In genomic region chr7:55472928-55473725, GRCh38 we compare ENCODE assay signal across 2 cellular contexts.
TF ChIP-seq lines count a peak whose summit lies in the region.

No MANE protein-coding gene starts in this region.

TF ChIP-seq in SK-N-SH, 30 proteins besides CTCF, POLR2A, EP300 and RAD21 (continued from another document):
- TF ChIP-seq TAF1 (IDR thresholded peaks at IDR 0.05; ENCODE audit: borderline replicate concordance, low read depth, low read length) (no peak), TCF12 (IDR thresholded peaks at IDR 0.05) (no peak), NRF1 (IDR thresholded peaks at IDR 0.05; ENCODE audit: low read depth, low read length) (no peak), PBX3 (IDR thresholded peaks at IDR 0.05) (no peak), FOXM1 (IDR thresholded peaks at IDR 0.05; ENCODE audit: low read depth) (no peak), EZH2phosphoT487 (IDR thresholded peaks at IDR 0.05; ENCODE audit: borderline replicate concordance, low read depth) (no peak), ELF1 (IDR thresholded peaks at IDR 0.05) (no peak), YY1 (IDR thresholded peaks at IDR 0.05; ENCODE audit: low read depth) (no peak), REST (IDR thresholded peaks at IDR 0.05; ENCODE audit: low read depth, low read length) (no peak), MXI1 (IDR thresholded peaks at IDR 0.05; ENCODE audit: low read depth, low read length) (no peak), RFX5 (IDR thresholded peaks at IDR 0.05; ENCODE audit: low read length) (no peak), TEAD4 (IDR thresholded peaks at IDR 0.05; ENCODE audit: borderline replicate concordance, insufficient read depth) (no peak)

TF ChIP-seq in SK-N-SH treated with all-trans-retinoic acid at 6 μM for 48 hours, 23 proteins besides CTCF, POLR2A, EP300 and RAD21 (continued from another document):
- TF ChIP-seq ARNTL (CRISPR knock-in tag; IDR thresholded peaks at IDR 0.05; ENCODE audit: borderline replicate concordance, low read depth) (no peak), BACH2 (CRISPR knock-in tag; IDR thresholded peaks at IDR 0.05; ENCODE audit: borderline replicate concordance) (no peak), ZC3H10 (CRISPR knock-in tag; IDR thresholded peaks at IDR 0.05) (no peak), OSR1 (CRISPR knock-in tag; IDR thresholded peaks at IDR 0.05) (no peak), SNAI2 (CRISPR knock-in tag; IDR thresholded peaks at IDR 0.05) (no peak), GLIS3 (CRISPR knock-in tag; IDR thresholded peaks at IDR 0.05) (no peak), ZNF8 (CRISPR knock-in tag; IDR thresholded peaks at IDR 0.05) (no peak), TCF4 (CRISPR knock-in tag; IDR thresholded peaks at IDR 0.05; ENCODE audit: borderline replicate concordance) (no peak), TSHZ2 (CRISPR knock-in tag; IDR thresholded peaks at IDR 0.05) (no peak), ISL1 (CRISPR knock-in tag; IDR thresholded peaks at IDR 0.05) (no peak), ZFP30 (CRISPR knock-in tag; IDR thresholded peaks at IDR 0.05) (no peak), ZFP3 (CRISPR knock-in tag; IDR thresholded peaks at IDR 0.05) (no peak), CSDC2 (CRISPR knock-in tag; IDR thresholded peaks at IDR 0.05) (no peak)
TF ChIP-seq in SK-N-SH treated with all-trans-retinoic acid at 6 μM for 48 hours: peak in this region for 0.
